In the genomic region with DNA sequence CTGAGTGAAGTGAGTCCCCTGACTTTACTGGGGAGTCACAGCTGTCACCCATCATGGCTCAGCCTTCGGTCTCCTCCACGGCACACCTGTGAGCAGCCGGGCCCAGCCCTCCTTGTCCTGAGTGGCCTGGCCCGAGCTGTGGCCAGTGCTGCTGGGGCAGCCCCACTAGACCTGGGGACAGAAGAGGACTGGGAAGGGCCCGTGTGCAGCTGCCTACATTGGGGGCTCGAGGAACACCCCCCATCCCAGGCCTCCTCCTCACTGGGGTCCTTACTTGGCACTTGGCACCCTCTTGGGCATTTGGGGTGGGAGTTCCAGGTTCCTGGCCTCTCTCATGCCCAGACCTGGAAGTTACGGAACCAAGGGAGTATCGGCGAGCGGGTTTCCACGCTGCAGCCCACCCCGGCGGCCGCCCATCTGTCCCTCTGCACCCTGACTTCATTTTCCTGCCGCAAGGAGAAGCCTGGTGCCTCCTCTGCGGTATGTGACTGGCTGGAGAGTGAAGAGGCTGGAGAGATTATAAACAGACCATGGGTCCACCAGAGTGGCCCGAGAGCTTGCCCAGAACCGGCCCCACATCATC, we compare ENCODE assay signal across 19 cellular contexts.
A peak's percentile ranks its signal among the peaks of the same experiment; 100 is the strongest.
DNase-seq lines count a peak whose midpoint lies in the region; ATAC-seq and TF ChIP-seq lines count a peak whose summit lies in the region.
"Had no signal": no experiment of that assay in that cellular context is flagged by ENCODE, and none has a peak within 500 bp of the region (broad histone marks: within the 10 kb centered on the region; RNA-seq: fewer than 3 reads in every experiment).

No MANE protein-coding gene starts in this region.

- no peaks in the 10 kb centered on the region for H3K4me1 Mint-ChIP-seq in endothelial cell (ENCODE audit: unreplicated experiment)
- H3K4me1 Mint-ChIP-seq in osteocyte (ENCODE audit: unreplicated experiment) = no peaks in the 10 kb centered on the region

- no peak for TF ChIP-seq POLR2A in upper lobe of left lung (IDR thresholded peaks at IDR 0.05)

- H3K4me3 Mint-ChIP-seq in endothelial cell (ENCODE audit: unreplicated experiment) (no peak overlapping the region), osteocyte (ENCODE audit: unreplicated experiment) (no peak overlapping the region)

- H3K9me3 Mint-ChIP-seq in endothelial cell (ENCODE audit: unreplicated experiment) = no peaks in the 10 kb centered on the region
- H3K9me3 Mint-ChIP-seq in osteocyte (ENCODE audit: unreplicated experiment) = no peaks in the 10 kb centered on the region

- peaks cover 0 to 8% (median 4%) of the 10 kb centered on the region in 4 donors for H3K4me1 ChIP-seq in upper lobe of left lung

- DNase-seq in Right ventricle myocardium superior = no peak
- no peak for DNase-seq in left ventricle myocardium superior
- DNase-seq in endothelial cell (ENCODE audit: low spot score) = peak; percentile 1
- DNase-seq in osteocyte (ENCODE audit: extremely low spot score, unreplicated experiment) = peak; percentile 76
- DNase-seq in upper lobe of left lung = peak; percentile 11 to 53
- no peak for DNase-seq in DMS79 treated with DMSO at 0.1 percent for 48 hours (lab: John Stamatoyannopoulos, UW)
- DNase-seq in NCI-H2171 treated with DMSO at 0.1 percent for 48 hours (lab: John Stamatoyannopoulos, UW) = no peak
- DNase-seq: 8988T, GF-D8, IMR-90, MV-4-11, NCI-H1417, NCI-H1694 treated with DMSO at 0.1 percent for 48 hours, NCI-H2081 treated with DMSO at 0.1 percent for 48 hours, NCI-H526, OCI-M1 had no signal

- ATAC-seq in Right ventricle myocardium superior (ENCODE audit: poor library complexity) (peak; percentile 8), left ventricle myocardium superior (no peak), upper lobe of left lung (ENCODE audit: low FRiP score in 2 of 2) (no peak), SK-N-SH treated with all-trans-retinoic acid at 6 μM for 48 hours (no peak)

- 79 to 85% methylated on average over 4 to 16 of the region's 18 CpGs for WGBS in upper lobe of left lung, 2 donors

- H3K27ac Mint-ChIP-seq in endothelial cell (ENCODE audit: unreplicated experiment) (no peak overlapping the region), osteocyte (ENCODE audit: unreplicated experiment) (no peak overlapping the region)

- TF ChIP-seq EP300 in upper lobe of left lung (IDR thresholded peaks at IDR 0.05) = no peak

- no peak overlapping the region for H3K27ac ChIP-seq in upper lobe of left lung
- H3K27ac ChIP-seq: C4-2B, KMS-11 had no signal

- H3K36me3 ChIP-seq in upper lobe of left lung = no peaks in the 10 kb centered on the region

- peaks cover 2% of the 10 kb centered on the region for H3K27me3 Mint-ChIP-seq in endothelial cell (ENCODE audit: unreplicated experiment)
- H3K27me3 Mint-ChIP-seq in osteocyte (ENCODE audit: unreplicated experiment) = no peaks in the 10 kb centered on the region

- TF ChIP-seq CTCF in endothelial cell (IDR thresholded peaks at IDR 0.05; ENCODE audit: unreplicated experiment) = no peak
- no peak for TF ChIP-seq CTCF in osteocyte (IDR thresholded peaks at IDR 0.05)
- TF ChIP-seq CTCF in upper lobe of left lung (IDR thresholded peaks at IDR 0.05) = no peak

- H3K36me3 Mint-ChIP-seq in endothelial cell (ENCODE audit: low read depth, unreplicated experiment) = no peaks in the 10 kb centered on the region
- H3K36me3 Mint-ChIP-seq in osteocyte (ENCODE audit: unreplicated experiment) = no peaks in the 10 kb centered on the region

- H3K27me3 ChIP-seq in upper lobe of left lung = no peaks in the 10 kb centered on the region

- no peaks in the 10 kb centered on the region for H3K9me3 ChIP-seq in upper lobe of left lung

- intact Hi-C loops in Right ventricle myocardium superior (cut with DNase I) = no loop called here
- intact Hi-C loops in left ventricle myocardium superior (cut with micrococcal nuclease) = no loop called here

- no peak overlapping the region for H3K4me3 ChIP-seq in upper lobe of left lung

TF ChIP-seq in SK-N-SH treated with all-trans-retinoic acid at 6 μM for 48 hours, 23 proteins besides CTCF, POLR2A, EP300 and RAD21:
- TF ChIP-seq, protein P1, sequence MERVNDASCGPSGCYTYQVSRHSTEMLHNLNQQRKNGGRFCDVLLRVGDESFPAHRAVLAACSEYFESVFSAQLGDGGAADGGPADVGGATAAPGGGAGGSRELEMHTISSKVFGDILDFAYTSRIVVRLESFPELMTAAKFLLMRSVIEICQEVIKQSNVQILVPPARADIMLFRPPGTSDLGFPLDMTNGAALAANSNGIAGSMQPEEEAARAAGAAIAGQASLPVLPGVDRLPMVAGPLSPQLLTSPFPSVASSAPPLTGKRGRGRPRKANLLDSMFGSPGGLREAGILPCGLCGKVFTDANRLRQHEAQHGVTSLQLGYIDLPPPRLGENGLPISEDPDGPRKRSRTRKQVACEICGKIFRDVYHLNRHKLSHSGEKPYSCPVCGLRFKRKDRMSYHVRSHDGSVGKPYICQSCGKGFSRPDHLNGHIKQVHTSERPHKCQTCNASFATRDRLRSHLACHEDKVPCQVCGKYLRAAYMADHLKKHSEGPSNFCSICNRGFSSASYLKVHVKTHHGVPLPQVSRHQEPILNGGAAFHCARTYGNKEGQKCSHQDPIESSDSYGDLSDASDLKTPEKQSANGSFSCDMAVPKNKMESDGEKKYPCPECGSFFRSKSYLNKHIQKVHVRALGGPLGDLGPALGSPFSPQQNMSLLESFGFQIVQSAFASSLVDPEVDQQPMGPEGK (CRISPR knock-in tag; IDR thresholded peaks at IDR 0.05; ENCODE audit: borderline replicate concordance) = no peak
- TF ChIP-seq TCF4 (CRISPR knock-in tag; IDR thresholded peaks at IDR 0.05; ENCODE audit: borderline replicate concordance) (no peak), BACH2 (CRISPR knock-in tag; IDR thresholded peaks at IDR 0.05; ENCODE audit: borderline replicate concordance) (no peak), CREB5 (CRISPR knock-in tag; IDR thresholded peaks at IDR 0.05; ENCODE audit: low read depth) (no peak), PPARA (CRISPR knock-in tag; IDR thresholded peaks at IDR 0.05; ENCODE audit: borderline replicate concordance) (no peak), ZC3H10 (CRISPR knock-in tag; IDR thresholded peaks at IDR 0.05) (no peak), OSR1 (CRISPR knock-in tag; IDR thresholded peaks at IDR 0.05) (no peak), CSDC2 (CRISPR knock-in tag; IDR thresholded peaks at IDR 0.05) (no peak), ZFP30 (CRISPR knock-in tag; IDR thresholded peaks at IDR 0.05) (no peak), RARB (CRISPR knock-in tag; IDR thresholded peaks at IDR 0.05) (no peak), ESRRG (CRISPR knock-in tag; IDR thresholded peaks at IDR 0.05) (no peak), ZNF70 (CRISPR knock-in tag; IDR thresholded peaks at IDR 0.05) (no peak), ZNF8 (CRISPR knock-in tag; IDR thresholded peaks at IDR 0.05) (no peak), ISL1 (CRISPR knock-in tag; IDR thresholded peaks at IDR 0.05) (no peak)
- TF ChIP-seq, protein P2, sequence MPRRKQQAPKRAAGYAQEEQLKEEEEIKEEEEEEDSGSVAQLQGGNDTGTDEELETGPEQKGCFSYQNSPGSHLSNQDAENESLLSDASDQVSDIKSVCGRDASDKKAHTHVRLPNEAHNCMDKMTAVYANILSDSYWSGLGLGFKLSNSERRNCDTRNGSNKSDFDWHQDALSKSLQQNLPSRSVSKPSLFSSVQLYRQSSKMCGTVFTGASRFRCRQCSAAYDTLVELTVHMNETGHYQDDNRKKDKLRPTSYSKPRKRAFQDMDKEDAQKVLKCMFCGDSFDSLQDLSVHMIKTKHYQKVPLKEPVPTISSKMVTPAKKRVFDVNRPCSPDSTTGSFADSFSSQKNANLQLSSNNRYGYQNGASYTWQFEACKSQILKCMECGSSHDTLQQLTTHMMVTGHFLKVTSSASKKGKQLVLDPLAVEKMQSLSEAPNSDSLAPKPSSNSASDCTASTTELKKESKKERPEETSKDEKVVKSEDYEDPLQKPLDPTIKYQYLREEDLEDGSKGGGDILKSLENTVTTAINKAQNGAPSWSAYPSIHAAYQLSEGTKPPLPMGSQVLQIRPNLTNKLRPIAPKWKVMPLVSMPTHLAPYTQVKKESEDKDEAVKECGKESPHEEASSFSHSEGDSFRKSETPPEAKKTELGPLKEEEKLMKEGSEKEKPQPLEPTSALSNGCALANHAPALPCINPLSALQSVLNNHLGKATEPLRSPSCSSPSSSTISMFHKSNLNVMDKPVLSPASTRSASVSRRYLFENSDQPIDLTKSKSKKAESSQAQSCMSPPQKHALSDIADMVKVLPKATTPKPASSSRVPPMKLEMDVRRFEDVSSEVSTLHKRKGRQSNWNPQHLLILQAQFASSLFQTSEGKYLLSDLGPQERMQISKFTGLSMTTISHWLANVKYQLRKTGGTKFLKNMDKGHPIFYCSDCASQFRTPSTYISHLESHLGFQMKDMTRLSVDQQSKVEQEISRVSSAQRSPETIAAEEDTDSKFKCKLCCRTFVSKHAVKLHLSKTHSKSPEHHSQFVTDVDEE (CRISPR knock-in tag; IDR thresholded peaks at IDR 0.05) = no peak
TF ChIP-seq in SK-N-SH treated with all-trans-retinoic acid at 6 μM for 48 hours: peak in this region for 0.

Comparison
In these comparisons a context has a peak if more than half of its experiments do, and no peak if none do; other contexts are left out.
1. DNase-seq: peak in endothelial cell (single experiment), osteocyte (single experiment) and upper lobe of left lung (2 of 2); none in Right ventricle myocardium superior (single experiment), left ventricle myocardium superior (single experiment), DMS79 treated with DMSO at 0.1 percent for 48 hours (single experiment) and NCI-H2171 treated with DMSO at 0.1 percent for 48 hours (single experiment).